9 cellular contexts compared by ENCODE assay signal in the genomic region with DNA sequence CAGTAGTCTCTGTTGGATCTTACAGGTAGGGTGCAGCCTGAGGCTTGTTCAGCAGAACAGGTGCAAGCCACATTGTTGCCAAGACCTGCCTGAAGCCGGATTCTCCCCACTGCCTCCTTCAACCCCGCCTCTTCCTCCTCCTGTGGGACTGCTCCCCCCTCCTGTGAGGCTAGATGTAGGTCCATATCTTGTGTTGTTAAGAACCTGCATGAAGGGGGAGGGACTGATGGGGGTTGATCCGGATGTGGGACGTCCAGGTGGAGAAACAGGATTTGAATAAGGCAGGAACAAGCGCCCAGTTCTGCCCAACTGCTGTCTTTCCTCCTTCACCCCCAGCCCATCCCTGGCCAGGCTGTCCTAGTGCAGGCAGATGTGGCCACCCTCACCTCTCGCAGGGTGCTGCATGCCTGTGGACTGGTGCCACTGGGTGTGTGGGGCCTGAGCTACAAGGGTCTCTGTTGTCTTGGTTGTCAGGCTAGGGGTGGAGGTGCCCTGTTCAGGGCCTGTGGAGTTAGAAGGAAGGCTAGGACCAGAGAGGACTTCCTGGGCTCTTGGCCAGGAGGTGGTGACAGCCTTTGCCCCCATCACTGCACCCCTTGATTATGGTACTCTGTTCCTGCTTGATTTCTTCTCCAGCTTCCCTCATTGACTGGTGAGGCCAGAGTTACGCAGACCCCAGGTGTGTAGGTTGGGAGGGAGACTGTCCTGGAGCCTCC. TPM values are rescaled to one million over a fixed set of nuclear protein-coding genes. Genes with fewer than 3 reads are reported as not detected.
DNase-seq lines count a peak whose midpoint lies in the region; ATAC-seq and TF ChIP-seq lines count a peak whose summit lies in the region.
"Had no signal": no experiment of that assay in that cellular context is flagged by ENCODE, and none has a peak within 500 bp of the region (broad histone marks: within the 10 kb centered on the region; RNA-seq: fewer than 3 reads in every experiment).

No MANE protein-coding gene starts in this region.

- H3K9me3 ChIP-seq in iPS-15b (ENCODE audit: control insufficient read depth, insufficient read depth, low read length) (no peaks in the 10 kb centered on the region), thoracic aorta (no peaks in the 10 kb centered on the region)

- peak overlapping the region; percentile 91 to 100 for H3K27ac ChIP-seq in thoracic aorta

- H3K4me1 ChIP-seq in iPS-15b (ENCODE audit: control insufficient read depth, insufficient read depth, low read length) (peaks cover 8% of the 10 kb centered on the region), thoracic aorta (ENCODE audit: control insufficient read depth in 1 of 2, low read depth in 2 of 2) (peaks cover 7 to 16% of the 10 kb centered on the region in 2 donors)

- no peak for TF ChIP-seq CTCF in thoracic aorta (IDR thresholded peaks at IDR 0.05)

- DNase-seq in activated CD4-positive, alpha-beta T cell treated with anti-CD3 and anti-CD28 coated beads for 1 hour: peak; percentile 50
- DNase-seq in activated CD4-positive, alpha-beta T cell treated with anti-CD3 and anti-CD28 coated beads, Interleukin-2, amount 50 U/mL, for 4 hours: no peak
- DNase-seq in activated T-cell treated with anti-CD3 and anti-CD28 coated beads, Interleukin-2, amount 50 U/mL, for 48 hours: peak; percentile 35 to 38
- DNase-seq in thoracic aorta (ENCODE audit: low spot score) (no peak), AG08396 (ENCODE audit: low spot score) (no peak)

- H3K27me3 ChIP-seq in iPS-15b (ENCODE audit: control insufficient read depth, insufficient read depth, low read length) (peaks cover 51% of the 10 kb centered on the region), thoracic aorta (replicated peaks; ENCODE audit: insufficient read depth) (no peaks in the 10 kb centered on the region)

- no peak for ATAC-seq in thoracic aorta (ENCODE audit: insufficient number of reproducible peaks, low FRiP score, low read depth)
- no peak for ATAC-seq in GM21737 (IDR thresholded peaks at IDR 0.05; ENCODE audit: unreplicated experiment)
- ATAC-seq in GM21367 (IDR thresholded peaks at IDR 0.05; ENCODE audit: unreplicated experiment): no peak

- H3K36me3 ChIP-seq in iPS-15b (ENCODE audit: control insufficient read depth, insufficient read depth, low read length): peaks cover 3% of the 10 kb centered on the region
- peaks cover 13% of the 10 kb centered on the region for H3K36me3 ChIP-seq in thoracic aorta

- no peak overlapping the region for H3K9ac ChIP-seq in iPS-15b (ENCODE audit: low read depth, low read length)

- H3K4me3 ChIP-seq in iPS-15b (ENCODE audit: low read depth, low read length): peak overlapping the region; percentile 89
- H3K4me3 ChIP-seq in thoracic aorta: peak overlapping the region; percentile 90

RNA-seq across cellular contexts. Expression of a gene that starts 1.4 kb away (rescaled TPM):
- total RNA-seq in thoracic aorta: 100 to 1,000 TPM; 112 to 468 TPM

RNA-seq across cellular contexts. Expression of a gene that starts 17.1 kb away (rescaled TPM):
- total RNA-seq in thoracic aorta: 10 to 100 TPM; 43.0 to 46.6 TPM

RNA-seq across cellular contexts. Expression of a gene that starts 26.9 kb away (rescaled TPM):
- 1 to 10 TPM in 1 of 2 donors, not detected in 1; 1.8 TPM for total RNA-seq in thoracic aorta
- total RNA-seq: activated CD8-positive, alpha-beta memory T cell treated with anti-CD3 and anti-CD28 coated beads for 36 hours had no signal

RNA-seq across cellular contexts. Expression of a gene that starts 45.9 kb away (rescaled TPM):
- 10 to 100 TPM; 17.0 to 21.9 TPM for total RNA-seq in thoracic aorta

Comparison
In these comparisons a context has a peak if more than half of its experiments do, and no peak if none do; other contexts are left out.
1. DNase-seq: peak in activated CD4-positive, alpha-beta T cell treated with anti-CD3 and anti-CD28 coated beads for 1 hour (single experiment) and activated T-cell treated with anti-CD3 and anti-CD28 coated beads, Interleukin-2, amount 50 U/mL, for 48 hours (2 of 2); none in activated CD4-positive, alpha-beta T cell treated with anti-CD3 and anti-CD28 coated beads, Interleukin-2, amount 50 U/mL, for 4 hours (0 of 2), thoracic aorta (single experiment) and AG08396 (single experiment).